ENCODE assay signal across 9 cellular contexts in genomic region chr4:69830529-69831269, GRCh38. TPM values are rescaled to one million over a fixed set of nuclear protein-coding genes. Genes with fewer than 3 reads are reported as not detected.
DNase-seq lines count a peak whose midpoint lies in the region; FAIRE-seq and TF ChIP-seq lines count a peak whose summit lies in the region.
"Had no signal": no experiment of that assay in that cellular context is flagged by ENCODE, and none has a peak within 500 bp of the region (broad histone marks: within the 10 kb centered on the region; RNA-seq: fewer than 3 reads in every experiment).

No MANE protein-coding gene starts in this region.

- H3K23me2 ChIP-seq in H1 (ENCODE audit: low read depth, low read length) = no peaks in the 10 kb centered on the region

- TF ChIP-seq CTCF in H1 (IDR thresholded peaks at IDR 0.05; ENCODE audit: control extremely low read depth in 1 of 3, insufficient read depth in 1 of 3, low read depth in 1 of 3, low read length in 3 of 3) = no peak
- peak in 2 of 4 experiments; percentile 22 to 25 for TF ChIP-seq CTCF in prostate gland (IDR thresholded peaks at IDR 0.05)

- no peak overlapping the region for H3K27ac ChIP-seq in H1 (ENCODE audit: low read depth, low read length)
- no peak overlapping the region for H3K27ac ChIP-seq in prostate gland

- H3K79me1 ChIP-seq in H1 (ENCODE audit: low read depth, low read length) = no peaks in the 10 kb centered on the region

- DNase-seq in NCI-H82 (lab: John Stamatoyannopoulos, UW) = peak; percentile 2
- DNase-seq in NCI-H82 treated with DMSO at 0.1 percent for 48 hours (lab: John Stamatoyannopoulos, UW; ENCODE audit: unreplicated experiment) = no peak
- DNase-seq in NCI-H1092 (lab: John Stamatoyannopoulos, UW) = peak; percentile 47
- no peak for DNase-seq in H1 (ENCODE audit: low read depth in 1 of 2, low spot score in 2 of 2)
- DNase-seq in prostate gland (ENCODE audit: low spot score) = peak; percentile 50
- no peak for DNase-seq in HTR-8/SVneo (ENCODE audit: insufficient read length, low spot score)
- DNase-seq in NCI-H1930 (lab: John Stamatoyannopoulos, UW) = no peak
- no peak for DNase-seq in NCI-H2227 (lab: John Stamatoyannopoulos, UW; ENCODE audit: unreplicated experiment)

- POLR2A ChIA-PET in H1 (lab: Charles Lee; ENCODE audit: partially characterized antibody) = interaction anchor here (0.9 kb wide), 1 partner anchor 14 kb away, joined by 3 read pairs; no protein-coding TSS in a partner anchor

- H4K8ac ChIP-seq in H1 (ENCODE audit: extremely low read depth, insufficient read depth, low read length) = peak overlapping the region; percentile 74; the same call in 1 of the 2 replicates

- H3K4me1 ChIP-seq in H1 (replicated peaks in 1 of 4; ENCODE audit: control insufficient read depth in 3 of 4, insufficient read depth in 4 of 4, low read length in 3 of 4) (peaks cover 0 to 8% (median 3%) of the 10 kb centered on the region in 4 experiments; a peak in 3 of 7 replicates), prostate gland (replicated peaks) (peaks cover 5% of the 10 kb centered on the region)

- no peak overlapping the region for H4K5ac ChIP-seq in H1 (ENCODE audit: insufficient read length, low read depth, low read length)

- H3K4me3 ChIP-seq in H1 (ENCODE audit: extremely low read depth in 1 of 4, insufficient read depth in 2 of 4, low read depth in 3 of 4, low read length in 4 of 4) (no peak overlapping the region), prostate gland (no peak overlapping the region)

- H2BK120ac ChIP-seq in H1 (replicated peaks; ENCODE audit: low read depth, low read length) = no peak overlapping the region

- no peak overlapping the region for H2BK20ac ChIP-seq in H1 (ENCODE audit: low read length)

- H3K18ac ChIP-seq in H1 (ENCODE audit: extremely low read depth, low read length) = no peak overlapping the region

- no peaks in the 10 kb centered on the region for H4K20me1 ChIP-seq in H1 (replicated peaks in 1 of 2; ENCODE audit: control insufficient read depth in 1 of 2, insufficient read depth in 2 of 2, low read length in 2 of 2)

- TF ChIP-seq POLR2A in H1 (IDR thresholded peaks at IDR 0.05; ENCODE audit: control extremely low read depth in 1 of 2, low read depth in 2 of 2, low read length in 2 of 2) (no peak), prostate gland (IDR thresholded peaks at IDR 0.05) (no peak)

- H3K27me3 ChIP-seq in H1 (replicated peaks in 1 of 4; ENCODE audit: control insufficient read depth in 3 of 4, extremely low read depth in 1 of 4, insufficient read depth in 3 of 4, low read length in 3 of 4) (no peaks in the 10 kb centered on the region), prostate gland (replicated peaks; ENCODE audit: insufficient read depth) (no peaks in the 10 kb centered on the region)

- CTCF ChIA-PET in H1 (lab: Charles Lee; ENCODE audit: partially characterized antibody) = interaction anchor here (0.6 to 2.4 kb wide), 10 partner anchors 9 to 512 kb away, joined by 3 to 9 read pairs (median 4); no protein-coding TSS in a partner anchor

- no peak for TF ChIP-seq EP300 in H1 (IDR thresholded peaks at IDR 0.05; ENCODE audit: borderline replicate concordance in 1 of 2, low read depth in 2 of 2, low read length in 2 of 2)

- H2BK12ac ChIP-seq in H1 (ENCODE audit: low read depth, low read length) = no peak overlapping the region; the same call in 1 of the 2 replicates

- WGBS in H1 (ENCODE audit: extremely low coverage in 1 of 2, insufficient coverage in 1 of 2, insufficient read length in 1 of 2, insufficient replicate concordance in 2 of 2, low coverage in 1 of 2, low lambda C conversion rate in 2 of 2, missing lambda C conversion rate in 1 of 2), 2 experiments = 71% methylated on average over 6 of the region's 6 CpGs; no CpG with 5 or more reads in 1 of the 2 experiments
- 39% methylated on average over 6 of the region's 6 CpGs for WGBS in prostate gland

- no peak; a peak in 1 of 4 replicates for TF ChIP-seq RAD21 in H1 (IDR thresholded peaks at IDR 0.05 in 1 of 2, conservative IDR thresholded peaks at IDR 0.05 in 1 of 2; ENCODE audit: low read depth in 2 of 2, low read length in 2 of 2)

- no peaks in the 10 kb centered on the region for H3K36me3 ChIP-seq in H1 (ENCODE audit: control insufficient read depth in 2 of 4, insufficient read depth in 4 of 4, low read length in 3 of 4)
- no peaks in the 10 kb centered on the region for H3K36me3 ChIP-seq in prostate gland

- H3K79me2 ChIP-seq in H1 (ENCODE audit: control insufficient read depth in 1 of 2, insufficient read depth in 2 of 2, low read length in 2 of 2) = no peaks in the 10 kb centered on the region

- H2BK15ac ChIP-seq in H1 (ENCODE audit: low read length) = no peak overlapping the region

- H3K9ac ChIP-seq in H1 (replicated peaks in 1 of 4; ENCODE audit: extremely low read depth in 1 of 4, low read depth in 3 of 4, low read length in 3 of 4) = no peak overlapping the region

- H3K9me3 ChIP-seq in H1 (ENCODE audit: insufficient read depth in 2 of 2, low read depth in 1 of 2, low read length in 1 of 2) (no peaks in the 10 kb centered on the region), prostate gland (no peaks in the 10 kb centered on the region)

- no peak overlapping the region for H3K4ac ChIP-seq in H1 (replicated peaks; ENCODE audit: insufficient read length, low read depth, low read length)

- H3K56ac ChIP-seq in H1 (replicated peaks; ENCODE audit: insufficient read length, low read depth, low read length) = no peak overlapping the region

- no peak overlapping the region for H3K14ac ChIP-seq in H1 (ENCODE audit: insufficient read length)

- H2BK5ac ChIP-seq in H1 (ENCODE audit: low read depth, low read length) = no peak overlapping the region

- peak overlapping the region; percentile 89 for H2AFZ ChIP-seq in H1 (ENCODE audit: low read length)

- intact Hi-C loops in prostate gland (cut with DNase I) = no loop called here

- FAIRE-seq in H1 (lab: Jason Lieb, UNC) (no peak), HTR-8/SVneo (lab: Jason Lieb, UNC) (no peak)

- no peak overlapping the region for H4K91ac ChIP-seq in H1 (replicated peaks; ENCODE audit: insufficient read length, low read length)

- no peak overlapping the region for H3K23ac ChIP-seq in H1 (ENCODE audit: insufficient read length)

- H2AK5ac ChIP-seq in H1 (ENCODE audit: low read depth, low read length) = no peak overlapping the region

- H3K4me2 ChIP-seq in H1 (ENCODE audit: insufficient read depth in 1 of 2, low read depth in 2 of 2, low read length in 2 of 2) = no peak overlapping the region

TF ChIP-seq in H1, 55 proteins besides CTCF, POLR2A, EP300 and RAD21:
- no peak for TF ChIP-seq CBX5 (IDR thresholded peaks at IDR 0.05; ENCODE audit: low read depth, low read length)
- no peak for TF ChIP-seq PHF8 (conservative IDR thresholded peaks at IDR 0.05; ENCODE audit: low read depth, low read length)
- TF ChIP-seq SP4 (IDR thresholded peaks at IDR 0.05; ENCODE audit: low read length) = no peak
- no peak for TF ChIP-seq BRCA1 (IDR thresholded peaks at IDR 0.05; ENCODE audit: low read depth, low read length)
- TF ChIP-seq CTBP2 (IDR thresholded peaks at IDR 0.05; ENCODE audit: borderline replicate concordance, insufficient read depth, insufficient read length, low read length) = no peak
- no peak for TF ChIP-seq FOSL1 (IDR thresholded peaks at IDR 0.05; ENCODE audit: insufficient read depth, low read depth, low read length)
TF ChIP-seq in H1: peak in this region for 0.

RNA-seq across cellular contexts. Expression of gene SULT1E1, which starts 29.2 kb away (rescaled TPM):
- not detected in 2 replicates for total RNA-seq in H1 (2021; fragmentation: NEBNext Ultra II Directional; extraction: Animal tissue kit (Norgen Biotek cat#: 25700))
- not detected in 2 replicates for polyA plus RNA-seq in H1 (2011; rRNA removed)
- polyA plus RNA-seq in H1 (2011; cell fraction: cytosol; rRNA removed) = not detected
- not detected for polyA plus RNA-seq in H1 (2011; cell fraction: nucleus; rRNA removed)
- not detected in 4 replicates for polyA plus RNA-seq in H1 (2012, experiment 1 of 2)
- polyA plus RNA-seq in H1 (2012, experiment 2 of 2) = not detected
- not detected for polyA plus RNA-seq in H1 (2013, experiment 1 of 2)
- 0.02 TPM for polyA plus RNA-seq in H1 (2013, experiment 2 of 2)
- polyA minus RNA-seq in H1 (2011; rRNA and poly(A)+ RNA removed) = not detected in 2 replicates
- not detected for polyA minus RNA-seq in H1 (2011; cell fraction: cytosol; rRNA and poly(A)+ RNA removed)
- not detected for polyA minus RNA-seq in H1 (2011; cell fraction: nucleus; rRNA and poly(A)+ RNA removed)
- under 1 TPM in 1 of 2 donors, not detected in 1; 0.41 TPM for total RNA-seq in prostate gland
- polyA plus RNA-seq: AG04450 had no signal

Comparison
In these comparisons a context has a peak if more than half of its experiments do, and no peak if none do; other contexts are left out.
1. DNase-seq: peak in NCI-H82 (single experiment), NCI-H1092 (single experiment) and prostate gland (single experiment); none in NCI-H82 treated with DMSO at 0.1 percent for 48 hours (single experiment), H1 (0 of 2), HTR-8/SVneo (single experiment), NCI-H1930 (0 of 2) and NCI-H2227 (single experiment).